In genomic region chr5:150781706-150782614, GRCh38 we compare ENCODE assay signal across 8 cellular contexts. TPM values are rescaled to one million over a fixed set of nuclear protein-coding genes. Genes with fewer than 3 reads are reported as not detected.
DNase-seq lines count a peak whose midpoint lies in the region; ATAC-seq, FAIRE-seq and TF ChIP-seq lines count a peak whose summit lies in the region.

No MANE protein-coding gene starts in this region.

- POLR2A ChIA-PET in activated CD8-positive, alpha-beta T cell treated with anti-CD3 and anti-CD28 coated beads for 36 hours (lab: Charles Lee), result interaction anchor here (0.9 to 3.4 kb wide), 6 partner anchors 8 to 88 kb away, joined by 3 to 17 read pairs (median 4); partner anchors contain the start of genes DCTN4, IRGM and RBM22

- no peak for FAIRE-seq in urothelium cell line (lab: Jason Lieb, UNC)

- peaks cover 6% of the 10 kb centered on the region for H4K20me1 ChIP-seq in smooth muscle cell (ENCODE audit: low read depth)

- H3K27ac Mint-ChIP-seq in activated CD8-positive, alpha-beta T cell treated with anti-CD3 and anti-CD28 coated beads for 36 hours, result peak overlapping the region; percentile 88

- intact Hi-C loops in activated CD8-positive, alpha-beta T cell treated with anti-CD3 and anti-CD28 coated beads for 36 hours (cut with micrococcal nuclease), result loop anchor here (5.0 to 10.0 kb wide), 2 partner anchors 80 to 217 kb away; partner anchors contain the start of gene RBM22
- intact Hi-C loops in left cardiac atrium (cut with DNase I), result no loop called here

- no peaks in the 10 kb centered on the region for H3K27me3 ChIP-seq in smooth muscle cell (ENCODE audit: low read depth)

- DNase-seq in GOT3 (lab: John Stamatoyannopoulos, UW), result peak; percentile 71
- no peak for DNase-seq in activated CD8-positive, alpha-beta T cell treated with anti-CD3 and anti-CD28 coated beads for 36 hours
- peak; percentile 78 for DNase-seq in left cardiac atrium
- no peak for DNase-seq in smooth muscle cell (lab: John Stamatoyannopoulos, UW; ENCODE audit: unreplicated experiment)
- no peak for DNase-seq in OCI-M1 (lab: John Stamatoyannopoulos, UW)
- DNase-seq in urothelium cell line (ENCODE audit: low spot score), result no peak
- DNase-seq in middle frontal gyrus (ENCODE audit: extremely low spot score, low spot score), result no peak

- H3K4me3 ChIP-seq in smooth muscle cell, result peak overlapping the region; percentile 92

- peak overlapping the region; percentile 98 for H3K27ac ChIP-seq in smooth muscle cell (ENCODE audit: low read depth)

- peaks cover 79% of the 10 kb centered on the region for H3K4me1 Mint-ChIP-seq in activated CD8-positive, alpha-beta T cell treated with anti-CD3 and anti-CD28 coated beads for 36 hours (ENCODE audit: low read depth)

- H3K36me3 ChIP-seq in smooth muscle cell (ENCODE audit: low read depth), result no peaks in the 10 kb centered on the region

- no peak overlapping the region for H2AFZ ChIP-seq in smooth muscle cell (ENCODE audit: low read depth)

- H3K27me3 Mint-ChIP-seq in activated CD8-positive, alpha-beta T cell treated with anti-CD3 and anti-CD28 coated beads for 36 hours, result no peaks in the 10 kb centered on the region

- no peaks in the 10 kb centered on the region for H3K9me3 ChIP-seq in smooth muscle cell (replicated peaks; ENCODE audit: low read depth)

- ATAC-seq in activated CD8-positive, alpha-beta T cell treated with anti-CD3 and anti-CD28 coated beads for 36 hours, result no peak
- ATAC-seq in left cardiac atrium, result peak; percentile 47 to 53
- ATAC-seq in HG02973 (IDR thresholded peaks at IDR 0.05; ENCODE audit: unreplicated experiment), result no peak

- no peak for TF ChIP-seq CTCF in activated CD8-positive, alpha-beta T cell treated with anti-CD3 and anti-CD28 coated beads for 36 hours (IDR thresholded peaks at IDR 0.05)
- no peak for TF ChIP-seq CTCF in smooth muscle cell (IDR thresholded peaks at IDR 0.05; ENCODE audit: borderline replicate concordance, insufficient read depth, poor library complexity, severe bottlenecking)

- peaks cover 10% of the 10 kb centered on the region for H3K36me3 Mint-ChIP-seq in activated CD8-positive, alpha-beta T cell treated with anti-CD3 and anti-CD28 coated beads for 36 hours (ENCODE audit: low read depth)

- H3K9me3 Mint-ChIP-seq in activated CD8-positive, alpha-beta T cell treated with anti-CD3 and anti-CD28 coated beads for 36 hours, result peaks cover 6% of the 10 kb centered on the region

- H3K79me2 ChIP-seq in smooth muscle cell (ENCODE audit: low read depth), result peaks cover 87% of the 10 kb centered on the region

- peak overlapping the region; percentile 96 for H3K4me2 ChIP-seq in smooth muscle cell

- H3K9ac ChIP-seq in smooth muscle cell (ENCODE audit: low read depth), result peak overlapping the region; percentile 79

- 21% methylated on average over 10 of the region's 10 CpGs for WGBS in smooth muscle cell (ENCODE audit: low lambda C conversion rate)

- CTCF ChIA-PET in activated CD8-positive, alpha-beta T cell treated with anti-CD3 and anti-CD28 coated beads for 36 hours (lab: Charles Lee), result interaction anchor here (0.7 to 4.2 kb wide), 8 partner anchors 9 to 83 kb away, joined by 3 to 29 read pairs (median 11); partner anchors contain the start of genes IRGM and RBM22

- H3F3A ChIP-seq in smooth muscle cell (ENCODE audit: low read depth), result peaks cover 67% of the 10 kb centered on the region

- no peak overlapping the region for H3K4me3 Mint-ChIP-seq in activated CD8-positive, alpha-beta T cell treated with anti-CD3 and anti-CD28 coated beads for 36 hours

- H3K4me1 ChIP-seq in smooth muscle cell (ENCODE audit: low read depth), result peaks cover 45% of the 10 kb centered on the region

RNA-seq across cellular contexts. Expression of gene SMIM3, which starts 3.4 kb away (rescaled TPM):
- total RNA-seq in activated CD8-positive, alpha-beta T cell treated with anti-CD3 and anti-CD28 coated beads for 36 hours, result 1 to 10 TPM; 8.6 to 8.8 TPM
- 10 to 100 TPM; 27.9 to 37.8 TPM for total RNA-seq in left cardiac atrium
- 178 and 190 TPM in 2 replicates for total RNA-seq in smooth muscle cell
- polyA plus RNA-seq in smooth muscle cell, result 218 and 261 TPM in 2 replicates

RNA-seq across cellular contexts. Expression of gene DCTN4, which starts 23.1 kb away (rescaled TPM):
- total RNA-seq in activated CD8-positive, alpha-beta T cell treated with anti-CD3 and anti-CD28 coated beads for 36 hours, result 10 to 100 TPM; 30.1 to 35.5 TPM
- total RNA-seq in left cardiac atrium (10 to 100 TPM; 37.8 to 48.1 TPM), smooth muscle cell (77.7 and 87.6 TPM in 2 replicates)
- 35.2 and 38.7 TPM in 2 replicates for polyA plus RNA-seq in smooth muscle cell

Comparison
In these comparisons a context has a peak if more than half of its experiments do, and no peak if none do; other contexts are left out.
1. DNase-seq: peak in GOT3 (single experiment) and left cardiac atrium (single experiment); none in activated CD8-positive, alpha-beta T cell treated with anti-CD3 and anti-CD28 coated beads for 36 hours (single experiment), smooth muscle cell (single experiment), OCI-M1 (single experiment), urothelium cell line (single experiment) and middle frontal gyrus (single experiment).
2. ATAC-seq: peak in left cardiac atrium (2 of 2); none in activated CD8-positive, alpha-beta T cell treated with anti-CD3 and anti-CD28 coated beads for 36 hours (single experiment) and HG02973 (single experiment).